In genomic region chr7:75909521-75910132, GRCh38 we compare ENCODE assay signal across 1 cellular context.
TF ChIP-seq lines count a peak whose summit lies in the region.

No MANE protein-coding gene starts in this region.

TF ChIP-seq in K562, 482 proteins besides CTCF, POLR2A, EP300 and RAD21 (continued from another document and continues in another):
- TF ChIP-seq, protein P1, sequence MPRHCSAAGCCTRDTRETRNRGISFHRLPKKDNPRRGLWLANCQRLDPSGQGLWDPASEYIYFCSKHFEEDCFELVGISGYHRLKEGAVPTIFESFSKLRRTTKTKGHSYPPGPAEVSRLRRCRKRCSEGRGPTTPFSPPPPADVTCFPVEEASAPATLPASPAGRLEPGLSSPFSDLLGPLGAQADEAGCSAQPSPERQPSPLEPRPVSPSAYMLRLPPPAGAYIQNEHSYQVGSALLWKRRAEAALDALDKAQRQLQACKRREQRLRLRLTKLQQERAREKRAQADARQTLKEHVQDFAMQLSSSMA (CRISPR knock-in tag; IDR thresholded peaks at IDR 0.05), result no peak
- TF ChIP-seq SMARCA5 (IDR thresholded peaks at IDR 0.05) (0 out of 2 replicates have a peak, but pooled peaks have one; percentile 54), ZNF197 (CRISPR knock-in tag; IDR thresholded peaks at IDR 0.05; ENCODE audit: low read depth) (no peak), REST (CRISPR knock-in tag; IDR thresholded peaks at IDR 0.05; ENCODE audit: low read depth) (no peak), SMARCC2 (IDR thresholded peaks at IDR 0.05; ENCODE audit: low read depth) (no peak), ZSCAN32 (CRISPR knock-in tag; IDR thresholded peaks at IDR 0.05) (no peak), TGIF2 (CRISPR knock-in tag; IDR thresholded peaks at IDR 0.05) (no peak), HES1 (IDR thresholded peaks at IDR 0.05; ENCODE audit: low read depth) (no peak), SNRNP70 (optimal IDR thresholded peaks at IDR 0.05; ENCODE audit: low read depth, low read length) (no peak), NFATC3 (IDR thresholded peaks at IDR 0.05) (no peak), CBFA2T2 (conservative IDR thresholded peaks at IDR 0.05) (no peak), IFI16 (CRISPR knock-in tag; IDR thresholded peaks at IDR 0.05) (no peak), TBL1XR1 (IDR thresholded peaks at IDR 0.05; ENCODE audit: low read length in 2 of 2) (no peak), ZFPM2 (CRISPR knock-in tag; IDR thresholded peaks at IDR 0.05) (no peak), FOXK1 (CRISPR knock-in tag; IDR thresholded peaks at IDR 0.05; ENCODE audit: borderline replicate concordance) (no peak), ZFP30 (CRISPR knock-in tag; IDR thresholded peaks at IDR 0.05; ENCODE audit: borderline replicate concordance) (no peak), RBM22 (IDR thresholded peaks at IDR 0.05; ENCODE audit: low read depth, low read length, poor library complexity, severe bottlenecking) (no peak), L3MBTL2 (IDR thresholded peaks at IDR 0.05) (no peak), ZNF444 (CRISPR knock-in tag; IDR thresholded peaks at IDR 0.05) (no peak), ZNF512 (tag; IDR thresholded peaks at IDR 0.05) (peak; percentile 99), CHD4 (IDR thresholded peaks at IDR 0.05; ENCODE audit: insufficient read depth, insufficient replicate concordance, low read depth, low read length, poor library complexity, severe bottlenecking) (no peak), FOXA1 (IDR thresholded peaks at IDR 0.05; ENCODE audit: borderline replicate concordance) (no peak), POU5F1 (IDR thresholded peaks at IDR 0.05; ENCODE audit: borderline replicate concordance, low read depth, low read length, partially characterized antibody) (no peak), ZNF41 (CRISPR knock-in tag; conservative IDR thresholded peaks at IDR 0.05) (no peak), RFX1 (IDR thresholded peaks at IDR 0.05) (no peak), CEBPB (tag; IDR thresholded peaks at IDR 0.05) (no peak), SIX5 (IDR thresholded peaks at IDR 0.05; ENCODE audit: borderline replicate concordance in 1 of 2, insufficient read depth in 1 of 2, low read depth in 1 of 2, low read length in 2 of 2) (no peak), MYNN (IDR thresholded peaks at IDR 0.05) (no peak), MYNN (CRISPR knock-in tag; IDR thresholded peaks at IDR 0.05) (no peak), ZBTB26 (CRISPR knock-in tag; IDR thresholded peaks at IDR 0.05) (no peak), HMGN3 (IDR thresholded peaks at IDR 0.05; ENCODE audit: borderline replicate concordance, extremely low read depth, insufficient read length, low read depth, low read length) (no peak), MCM3 (IDR thresholded peaks at IDR 0.05) (0 out of 2 replicates have a peak, but pooled peaks have one; percentile 69), TEAD4 (IDR thresholded peaks at IDR 0.05; ENCODE audit: low read length) (no peak), TEAD4 (CRISPR knock-in tag; IDR thresholded peaks at IDR 0.05; ENCODE audit: borderline replicate concordance) (no peak), ZNF212 (CRISPR knock-in tag; IDR thresholded peaks at IDR 0.05) (no peak), MYBL2 (IDR thresholded peaks at IDR 0.05; ENCODE audit: low read depth) (no peak), MYBL2 (CRISPR knock-in tag; IDR thresholded peaks at IDR 0.05; ENCODE audit: borderline replicate concordance) (no peak), NONO (IDR thresholded peaks at IDR 0.05; ENCODE audit: low read depth in 2 of 2, low read length in 1 of 2) (no peak), TRIM25 (IDR thresholded peaks at IDR 0.05; ENCODE audit: borderline replicate concordance) (peak; percentile 46; the same call in 1 of the 2 replicates), MCM2 (IDR thresholded peaks at IDR 0.05; ENCODE audit: low read depth) (no peak), MEF2A (IDR thresholded peaks at IDR 0.05; ENCODE audit: control insufficient read depth, low read depth, low read length) (no peak), FOXJ2 (tag; IDR thresholded peaks at IDR 0.05) (no peak), PTTG1 (tag; IDR thresholded peaks at IDR 0.05; ENCODE audit: low read depth) (no peak), THRAP3 (IDR thresholded peaks at IDR 0.05; ENCODE audit: borderline replicate concordance) (no peak)
- TF ChIP-seq, protein P2, sequence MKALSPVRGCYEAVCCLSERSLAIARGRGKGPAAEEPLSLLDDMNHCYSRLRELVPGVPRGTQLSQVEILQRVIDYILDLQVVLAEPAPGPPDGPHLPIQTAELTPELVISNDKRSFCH (CRISPR knock-in tag; IDR thresholded peaks at IDR 0.05), result no peak
- TF ChIP-seq, protein P2 (tag; IDR thresholded peaks at IDR 0.05), result no peak
- TF ChIP-seq, protein P3, sequence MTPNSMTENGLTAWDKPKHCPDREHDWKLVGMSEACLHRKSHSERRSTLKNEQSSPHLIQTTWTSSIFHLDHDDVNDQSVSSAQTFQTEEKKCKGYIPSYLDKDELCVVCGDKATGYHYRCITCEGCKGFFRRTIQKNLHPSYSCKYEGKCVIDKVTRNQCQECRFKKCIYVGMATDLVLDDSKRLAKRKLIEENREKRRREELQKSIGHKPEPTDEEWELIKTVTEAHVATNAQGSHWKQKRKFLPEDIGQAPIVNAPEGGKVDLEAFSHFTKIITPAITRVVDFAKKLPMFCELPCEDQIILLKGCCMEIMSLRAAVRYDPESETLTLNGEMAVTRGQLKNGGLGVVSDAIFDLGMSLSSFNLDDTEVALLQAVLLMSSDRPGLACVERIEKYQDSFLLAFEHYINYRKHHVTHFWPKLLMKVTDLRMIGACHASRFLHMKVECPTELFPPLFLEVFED (CRISPR knock-in tag; conservative IDR thresholded peaks at IDR 0.05), result no peak
- TF ChIP-seq, protein P4, sequence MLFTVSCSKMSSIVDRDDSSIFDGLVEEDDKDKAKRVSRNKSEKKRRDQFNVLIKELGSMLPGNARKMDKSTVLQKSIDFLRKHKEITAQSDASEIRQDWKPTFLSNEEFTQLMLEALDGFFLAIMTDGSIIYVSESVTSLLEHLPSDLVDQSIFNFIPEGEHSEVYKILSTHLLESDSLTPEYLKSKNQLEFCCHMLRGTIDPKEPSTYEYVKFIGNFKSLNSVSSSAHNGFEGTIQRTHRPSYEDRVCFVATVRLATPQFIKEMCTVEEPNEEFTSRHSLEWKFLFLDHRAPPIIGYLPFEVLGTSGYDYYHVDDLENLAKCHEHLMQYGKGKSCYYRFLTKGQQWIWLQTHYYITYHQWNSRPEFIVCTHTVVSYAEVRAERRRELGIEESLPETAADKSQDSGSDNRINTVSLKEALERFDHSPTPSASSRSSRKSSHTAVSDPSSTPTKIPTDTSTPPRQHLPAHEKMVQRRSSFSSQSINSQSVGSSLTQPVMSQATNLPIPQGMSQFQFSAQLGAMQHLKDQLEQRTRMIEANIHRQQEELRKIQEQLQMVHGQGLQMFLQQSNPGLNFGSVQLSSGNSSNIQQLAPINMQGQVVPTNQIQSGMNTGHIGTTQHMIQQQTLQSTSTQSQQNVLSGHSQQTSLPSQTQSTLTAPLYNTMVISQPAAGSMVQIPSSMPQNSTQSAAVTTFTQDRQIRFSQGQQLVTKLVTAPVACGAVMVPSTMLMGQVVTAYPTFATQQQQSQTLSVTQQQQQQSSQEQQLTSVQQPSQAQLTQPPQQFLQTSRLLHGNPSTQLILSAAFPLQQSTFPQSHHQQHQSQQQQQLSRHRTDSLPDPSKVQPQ (CRISPR knock-in tag; IDR thresholded peaks at IDR 0.05; ENCODE audit: borderline replicate concordance), result no peak
- TF ChIP-seq, protein P5, sequence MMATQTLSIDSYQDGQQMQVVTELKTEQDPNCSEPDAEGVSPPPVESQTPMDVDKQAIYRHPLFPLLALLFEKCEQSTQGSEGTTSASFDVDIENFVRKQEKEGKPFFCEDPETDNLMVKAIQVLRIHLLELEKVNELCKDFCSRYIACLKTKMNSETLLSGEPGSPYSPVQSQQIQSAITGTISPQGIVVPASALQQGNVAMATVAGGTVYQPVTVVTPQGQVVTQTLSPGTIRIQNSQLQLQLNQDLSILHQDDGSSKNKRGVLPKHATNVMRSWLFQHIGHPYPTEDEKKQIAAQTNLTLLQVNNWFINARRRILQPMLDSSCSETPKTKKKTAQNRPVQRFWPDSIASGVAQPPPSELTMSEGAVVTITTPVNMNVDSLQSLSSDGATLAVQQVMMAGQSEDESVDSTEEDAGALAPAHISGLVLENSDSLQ (IDR thresholded peaks at IDR 0.05), result no peak
- TF ChIP-seq, protein P6, sequence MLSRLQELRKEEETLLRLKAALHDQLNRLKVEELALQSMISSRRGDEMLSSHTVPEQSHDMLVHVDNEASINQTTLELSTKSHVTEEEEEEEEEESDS (CRISPR knock-in tag; IDR thresholded peaks at IDR 0.05), result no peak
- TF ChIP-seq, protein P7, sequence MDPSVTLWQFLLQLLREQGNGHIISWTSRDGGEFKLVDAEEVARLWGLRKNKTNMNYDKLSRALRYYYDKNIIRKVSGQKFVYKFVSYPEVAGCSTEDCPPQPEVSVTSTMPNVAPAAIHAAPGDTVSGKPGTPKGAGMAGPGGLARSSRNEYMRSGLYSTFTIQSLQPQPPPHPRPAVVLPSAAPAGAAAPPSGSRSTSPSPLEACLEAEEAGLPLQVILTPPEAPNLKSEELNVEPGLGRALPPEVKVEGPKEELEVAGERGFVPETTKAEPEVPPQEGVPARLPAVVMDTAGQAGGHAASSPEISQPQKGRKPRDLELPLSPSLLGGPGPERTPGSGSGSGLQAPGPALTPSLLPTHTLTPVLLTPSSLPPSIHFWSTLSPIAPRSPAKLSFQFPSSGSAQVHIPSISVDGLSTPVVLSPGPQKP (CRISPR knock-in tag; IDR thresholded peaks at IDR 0.05), result no peak
